ENCODE assay signal across 8 cellular contexts in genomic region chrX:100447563-100448397, GRCh38. TPM values are rescaled to one million over a fixed set of nuclear protein-coding genes. Genes with fewer than 3 reads are reported as not detected.
DNase-seq lines count a peak whose midpoint lies in the region; ATAC-seq and TF ChIP-seq lines count a peak whose summit lies in the region.

No MANE protein-coding gene starts in this region.

- H3K27ac ChIP-seq in A673 (ENCODE audit: low read depth, low read length, poor library complexity, severe bottlenecking) (no peak overlapping the region), HUES48 (ENCODE audit: low read depth, low read length) (no peak overlapping the region), gastroesophageal sphincter (no peak overlapping the region), ovary (no peak overlapping the region)

- H3K4me1 ChIP-seq in A673 (ENCODE audit: insufficient read depth, low read length, poor library complexity, severe bottlenecking), result no peaks in the 10 kb centered on the region
- no peaks in the 10 kb centered on the region for H3K4me1 ChIP-seq in HUES48 (ENCODE audit: control insufficient read depth, insufficient read depth, low read length)
- H3K4me1 ChIP-seq in gastroesophageal sphincter, result no peaks in the 10 kb centered on the region
- no peaks in the 10 kb centered on the region for H3K4me1 ChIP-seq in ovary (ENCODE audit: insufficient read depth)

- WGBS in gastroesophageal sphincter (ENCODE audit: low coverage in 1 of 2), 2 donors, result 0 to 6% methylated on average over 6 of the region's 6 CpGs
- 3 to 5% (median 4%) methylated on average over 6 of the region's 6 CpGs for WGBS in ovary, 3 donors

- DNase-seq in A673 (ENCODE audit: low spot score) (peak; percentile 39), GM06990 (ENCODE audit: extremely low read depth, insufficient read length) (no peak), ovary (peak; percentile 28 to 57 (median 53)), NCI-H226 (no peak)
- peak; percentile 3 for DNase-seq in activated CD4-positive, alpha-beta T cell treated with anti-CD3 and anti-CD28 coated beads, Interleukin-2, amount 50 U/mL, for 1 hour

- H3K27me3 ChIP-seq in A673 (replicated peaks; ENCODE audit: insufficient read depth, low read depth, low read length, poor library complexity) (peaks cover 7% of the 10 kb centered on the region), GM06990 (replicated peaks; ENCODE audit: control insufficient read depth, insufficient read depth, low read length) (no peaks in the 10 kb centered on the region), HUES48 (ENCODE audit: control insufficient read depth, insufficient read depth, low read length) (no peaks in the 10 kb centered on the region), gastroesophageal sphincter (no peaks in the 10 kb centered on the region), ovary (no peaks in the 10 kb centered on the region)

- BruUV-seq in A673 (replicated peaks; lab: Mats Ljungman, UMichigan), result no TSS peak

- H3K36me3 ChIP-seq in A673 (ENCODE audit: insufficient read depth, low read length, poor library complexity, severe bottlenecking), result no peaks in the 10 kb centered on the region
- no peaks in the 10 kb centered on the region for H3K36me3 ChIP-seq in GM06990 (ENCODE audit: control insufficient read depth, insufficient read depth, low read length)
- no peaks in the 10 kb centered on the region for H3K36me3 ChIP-seq in HUES48 (ENCODE audit: control insufficient read depth, insufficient read depth, low read length)
- no peaks in the 10 kb centered on the region for H3K36me3 ChIP-seq in gastroesophageal sphincter
- H3K36me3 ChIP-seq in ovary, result no peaks in the 10 kb centered on the region

- peak overlapping the region; percentile 45; the same call in 1 of the 2 replicates for H3K9ac ChIP-seq in HUES48 (ENCODE audit: low read depth, low read length)

- TF ChIP-seq EP300 in gastroesophageal sphincter (IDR thresholded peaks at IDR 0.05), result no peak
- TF ChIP-seq EP300 in ovary (IDR thresholded peaks at IDR 0.05), result no peak

- H3K4me3 ChIP-seq in A673 (ENCODE audit: low read depth, low read length, poor library complexity, severe bottlenecking) (no peak overlapping the region), GM06990 (replicated peaks; ENCODE audit: low read depth, low read length) (no peak overlapping the region), HUES48 (ENCODE audit: low read depth, low read length) (peak overlapping the region; percentile 68), gastroesophageal sphincter (peak overlapping the region in 1 of 2 donors; percentile 19), ovary (no peak overlapping the region)

- POLR2A ChIA-PET in A673 (lab: Charles Lee; ENCODE audit: low non-redundant PET), result no interaction called here

- H3K9me3 ChIP-seq in A673 (ENCODE audit: low read depth, low read length, poor library complexity, severe bottlenecking) (no peaks in the 10 kb centered on the region), HUES48 (ENCODE audit: control insufficient read depth, insufficient read depth, low read length) (no peaks in the 10 kb centered on the region), gastroesophageal sphincter (no peaks in the 10 kb centered on the region), ovary (no peaks in the 10 kb centered on the region)

- TF ChIP-seq CTCF in A673 (conservative IDR thresholded peaks at IDR 0.05; ENCODE audit: low read depth, low read length), result peak; percentile 76
- peak; percentile 92 for TF ChIP-seq CTCF in GM06990 (IDR thresholded peaks at IDR 0.05; ENCODE audit: insufficient read depth, low read length, poor library complexity, severe bottlenecking)
- TF ChIP-seq CTCF in gastroesophageal sphincter (IDR thresholded peaks at IDR 0.05), result peak; percentile 40 to 84 (median 44)
- peak; percentile 38 to 74 (median 52) for TF ChIP-seq CTCF in ovary (IDR thresholded peaks at IDR 0.05)

- CTCF ChIA-PET in A673 (lab: Charles Lee), result interaction anchor here (1.0 kb wide), 1 partner anchor 223 kb away, joined by 11 read pairs; no protein-coding TSS in a partner anchor

- TF ChIP-seq POLR2A in gastroesophageal sphincter (IDR thresholded peaks at IDR 0.05) (no peak), ovary (IDR thresholded peaks at IDR 0.05) (no peak)

- intact Hi-C loops in A673 (cut with micrococcal nuclease; ENCODE audit: unreplicated experiment) (no loop called here), ovary (cut with DNase I) (no loop called here)

- peak; percentile 50 for ATAC-seq in gastroesophageal sphincter
- no peak for ATAC-seq in GM18519 (IDR thresholded peaks at IDR 0.05; ENCODE audit: low FRiP score, unreplicated experiment)

RNA-seq across cellular contexts. Expression of gene PCDH19, which starts 37.7 kb away (rescaled TPM):
- total RNA-seq in A673 (2021) (0.39 and 0.80 TPM in 2 replicates), gastroesophageal sphincter (1 to 10 TPM in 3 of 4 donors, under 1 TPM in 1; 0.62 to 1.7 (median 1.4) TPM), ovary (1 to 10 TPM; 1.2 to 4.4 (median 3.2) TPM)
- polyA plus RNA-seq in ovary, result 1 to 10 TPM; 1.7 to 2.6 TPM

Comparison
In these comparisons a context has a peak if more than half of its experiments do, and no peak if none do; other contexts are left out.
1. DNase-seq: peak in A673 (single experiment), activated CD4-positive, alpha-beta T cell treated with anti-CD3 and anti-CD28 coated beads, Interleukin-2, amount 50 U/mL, for 1 hour (single experiment) and ovary (5 of 5); none in GM06990 (single experiment) and NCI-H226 (single experiment).
2. Peak in every context shown above with its lines, with median percentiles within 50 percentile points of each other: CTCF ChIP-seq.